ENCODE assay signal across 8 cellular contexts in the genomic region with DNA sequence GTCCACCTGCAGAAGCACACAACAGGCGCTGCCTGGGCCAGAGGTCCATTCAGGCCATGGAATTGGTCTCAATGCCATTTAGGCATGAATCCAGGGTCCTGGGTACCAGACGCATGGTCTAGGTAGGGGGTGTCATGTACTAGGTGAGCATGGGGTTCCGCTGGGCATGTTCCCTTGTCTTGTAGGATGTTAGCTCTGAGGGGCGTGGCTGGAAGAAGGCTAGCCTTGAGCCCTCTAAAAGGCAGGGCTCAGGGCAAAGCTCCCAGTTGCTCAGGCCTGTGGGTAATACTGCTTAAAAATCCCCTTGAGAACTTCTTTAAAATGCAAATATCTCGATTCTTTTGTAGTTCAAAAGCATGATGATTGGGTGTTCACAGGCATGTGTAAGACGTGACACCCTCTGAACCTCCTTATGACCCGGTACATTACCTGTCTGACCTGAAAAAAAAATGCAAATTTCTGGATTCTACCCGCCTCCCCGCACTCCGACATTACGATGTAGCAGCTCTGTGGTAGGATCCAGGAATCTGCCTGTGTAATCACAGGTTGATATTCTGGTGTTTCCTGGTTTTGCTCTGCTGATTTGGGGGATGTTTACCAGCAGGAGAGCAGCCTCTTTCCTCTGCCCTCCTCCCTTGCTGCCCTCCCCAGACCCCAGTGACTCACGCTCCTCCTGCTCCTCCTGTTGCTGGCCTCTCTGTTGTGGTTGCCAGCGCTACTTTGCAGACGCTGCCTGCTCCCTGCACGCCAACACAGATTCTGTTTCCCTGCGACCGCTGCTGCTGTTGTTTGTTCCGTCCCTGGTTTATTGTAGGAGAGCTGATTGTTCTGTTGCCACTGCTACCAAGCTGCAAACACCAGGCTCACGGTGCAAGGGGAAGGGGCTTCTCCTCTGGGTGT. TPM values are rescaled to one million over a fixed set of nuclear protein-coding genes. Genes with fewer than 3 reads are reported as not detected.
DNase-seq lines count a peak whose midpoint lies in the region; ATAC-seq and TF ChIP-seq lines count a peak whose summit lies in the region.

No MANE protein-coding gene starts in this region.

- peak overlapping the region; percentile 57 to 89 (median 83) for H3K4me3 Mint-ChIP-seq in CD8-positive, alpha-beta memory T cell
- H3K4me3 Mint-ChIP-seq in immature natural killer cell, result peak overlapping the region; percentile 12 to 83 (median 55)

- H3K4me3 ChIP-seq in CD8-positive, alpha-beta memory T cell (ENCODE audit: low read length), result peak overlapping the region; percentile 53
- H3K4me3 ChIP-seq in brain microvascular endothelial cell (ENCODE audit: low read depth, low read length), result peak overlapping the region; percentile 26

- no peaks in the 10 kb centered on the region for H3K36me3 ChIP-seq in CD8-positive, alpha-beta memory T cell (ENCODE audit: insufficient read depth, low read length)
- H3K36me3 ChIP-seq in brain microvascular endothelial cell (replicated peaks), result no peaks in the 10 kb centered on the region

- in situ Hi-C loops in brain microvascular endothelial cell (cut with HindIII; ENCODE audit: low pct_ligation_motif_present, low sequenced_read_pairs), result no loop called here

- H3K27ac Mint-ChIP-seq in CD8-positive, alpha-beta memory T cell, result peak overlapping the region; percentile 82 to 97 (median 92)
- H3K27ac Mint-ChIP-seq in immature natural killer cell, result peak overlapping the region in 2 of 6 donors; percentile 37 to 59

- CTCF ChIA-PET in CD8-positive, alpha-beta memory T cell (lab: Charles Lee), result interaction anchor here (0.9 kb wide), 1 partner anchor 9 kb away, joined by 3 read pairs; no protein-coding TSS in a partner anchor

- H3K9me3 Mint-ChIP-seq in CD8-positive, alpha-beta memory T cell, result peaks cover 0 to 2% (median 0%) of the 10 kb centered on the region in 5 donors
- peaks cover 0 to 4% (median 0%) of the 10 kb centered on the region in 6 donors for H3K9me3 Mint-ChIP-seq in immature natural killer cell

- POLR2A ChIA-PET in CD8-positive, alpha-beta memory T cell (lab: Charles Lee), result interaction anchor here (0.9 to 1.6 kb wide), 4 partner anchors 62 to 165 kb away, joined by 3 to 15 read pairs (median 3); a partner anchor contains a TSS

- H3K9me3 ChIP-seq in CD8-positive, alpha-beta memory T cell (ENCODE audit: low read length), result no peaks in the 10 kb centered on the region

- ATAC-seq in GM19395 (IDR thresholded peaks at IDR 0.05; ENCODE audit: unreplicated experiment) (peak; percentile 79), HG03520 (IDR thresholded peaks at IDR 0.05; ENCODE audit: unreplicated experiment) (peak; percentile 80)

- H3K27me3 ChIP-seq in CD8-positive, alpha-beta memory T cell (ENCODE audit: insufficient read depth, low read length, poor library complexity, severe bottlenecking), result no peaks in the 10 kb centered on the region
- H3K27me3 ChIP-seq in brain microvascular endothelial cell (replicated peaks), result no peaks in the 10 kb centered on the region

- H3K36me3 Mint-ChIP-seq in CD8-positive, alpha-beta memory T cell, result no peaks in the 10 kb centered on the region
- no peaks in the 10 kb centered on the region for H3K36me3 Mint-ChIP-seq in immature natural killer cell

- peak overlapping the region; percentile 60 for H3K27ac ChIP-seq in CD8-positive, alpha-beta memory T cell (ENCODE audit: low read depth, low read length)
- H3K27ac ChIP-seq in brain microvascular endothelial cell, result peak overlapping the region; percentile 89

- DNase-seq in CD8-positive, alpha-beta memory T cell, result peak; percentile 53 to 86 (median 66)
- DNase-seq in T1000 (lab: John Stamatoyannopoulos, UW), result peak; percentile 68
- peak; percentile 95 for DNase-seq in brain microvascular endothelial cell
- peak; percentile 3 to 26 (median 13) for DNase-seq in immature natural killer cell
- DNase-seq in smooth muscle cell of the brain vasculature (ENCODE audit: low read depth, low spot score), result peak; percentile 76
- DNase-seq in GF-D8 (lab: John Stamatoyannopoulos, UW), result no peak

- peaks cover 20 to 32% (median 29%) of the 10 kb centered on the region in 3 donors for H3K4me1 Mint-ChIP-seq in CD8-positive, alpha-beta memory T cell
- peaks cover 9 to 10% of the 10 kb centered on the region in 2 donors for H3K4me1 Mint-ChIP-seq in immature natural killer cell

- no peaks in the 10 kb centered on the region for H3K27me3 Mint-ChIP-seq in CD8-positive, alpha-beta memory T cell
- H3K27me3 Mint-ChIP-seq in immature natural killer cell (ENCODE audit: low read depth in 3 of 3), result peaks cover 2 to 5% (median 3%) of the 10 kb centered on the region in 3 donors

- peaks cover 23% of the 10 kb centered on the region for H3K4me1 ChIP-seq in CD8-positive, alpha-beta memory T cell (ENCODE audit: insufficient read depth, low read length)

- TF ChIP-seq CTCF in brain microvascular endothelial cell (IDR thresholded peaks at IDR 0.05; ENCODE audit: low read depth, low read length, missing control alignments), result peak; percentile 1

RNA-seq across cellular contexts. Expression of a gene that starts 5.7 kb away (rescaled TPM):
- total RNA-seq in CD8-positive, alpha-beta memory T cell, result not detected
- not detected for polyA plus RNA-seq in CD8-positive, alpha-beta memory T cell
- not detected for polyA plus RNA-seq in immature natural killer cell
